In the genomic region with DNA sequence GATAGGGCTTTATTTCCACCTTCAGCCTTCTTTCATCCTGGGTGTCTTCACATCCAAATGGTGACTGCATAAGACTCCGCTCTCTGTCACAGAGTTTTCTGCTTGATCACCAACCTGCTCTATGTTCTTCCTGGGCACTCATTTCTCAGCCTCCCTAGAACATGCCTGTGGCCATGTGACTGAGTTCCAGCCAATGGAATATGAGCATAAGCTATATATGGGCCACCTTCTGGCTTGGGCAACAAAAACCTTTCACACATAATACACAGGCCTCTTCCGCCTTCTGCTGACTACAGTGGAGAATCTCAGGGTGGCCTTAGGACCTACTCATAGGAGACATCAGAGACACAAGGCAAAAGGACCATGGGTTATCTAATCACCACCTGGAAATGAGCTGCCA, we compare ENCODE assay signal across 16 cellular contexts. TPM values are rescaled to one million over a fixed set of nuclear protein-coding genes. Genes with fewer than 3 reads are reported as not detected.
"Had no signal": no experiment of that assay in that cellular context is flagged by ENCODE, and none has a peak within 500 bp of the region (broad histone marks: within the 10 kb centered on the region; RNA-seq: fewer than 3 reads in every experiment).

No MANE protein-coding gene starts in this region.

- H3K36me3 ChIP-seq: colonic mucosa, neutrophil, right lobe of liver had no signal

- H3K27ac Mint-ChIP-seq: naive thymus-derived CD8-positive, alpha-beta T cell; stimulated activated naive B cell treated with anti-CD40 and anti-IgM and Interleukin-4, amounts not matched to agents 10 μg/mL and 1 μg/mL and 100 μg/mL, for 72 hours; type B pancreatic cell had no signal

- H3K4me1 Mint-ChIP-seq: naive thymus-derived CD8-positive, alpha-beta T cell; stimulated activated naive B cell treated with anti-CD40 and anti-IgM and Interleukin-4, amounts not matched to agents 10 μg/mL and 1 μg/mL and 100 μg/mL, for 72 hours had no signal

- H3K4me2 ChIP-seq: hepatocyte had no signal

- H3K9me3 ChIP-seq: colonic mucosa, mucosa of descending colon, neutrophil, psoas muscle, right lobe of liver had no signal

- H3K27ac ChIP-seq: colonic mucosa, foreskin keratinocyte, hepatocyte, neutrophil, psoas muscle, right lobe of liver had no signal

- H3K4me1 ChIP-seq: colonic mucosa, foreskin keratinocyte, psoas muscle, right lobe of liver had no signal

- H3K9me3 Mint-ChIP-seq: naive thymus-derived CD8-positive, alpha-beta T cell; stimulated activated naive B cell treated with anti-CD40 and anti-IgM and Interleukin-4, amounts not matched to agents 10 μg/mL and 1 μg/mL and 100 μg/mL, for 72 hours; type B pancreatic cell had no signal

- H3K27me3 ChIP-seq: colonic mucosa, foreskin keratinocyte, hepatocyte, neutrophil, right lobe of liver had no signal

- H2AFZ ChIP-seq: hepatocyte had no signal

- H3K4me3 ChIP-seq: colonic mucosa, hepatocyte, mucosa of descending colon, psoas muscle, right lobe of liver had no signal

- H3K4me3 Mint-ChIP-seq: naive thymus-derived CD8-positive, alpha-beta T cell; stimulated activated naive B cell treated with anti-CD40 and anti-IgM and Interleukin-4, amounts not matched to agents 10 μg/mL and 1 μg/mL and 100 μg/mL, for 72 hours; type B pancreatic cell had no signal

- DNase-seq: colonic mucosa; dermis blood vessel endothelial cell; foreskin keratinocyte; kidney glomerular epithelial cell; mucosa of descending colon; naive thymus-derived CD8-positive, alpha-beta T cell; psoas muscle; retina; right lobe of liver; stimulated activated CD4-positive, alpha-beta T cell treated with anti-CD3 and anti-CD28 coated beads, Interleukin-4, amount 100 ng/mL, for 1 hour; stimulated activated CD8-positive, alpha-beta memory T cell treated with anti-CD3 and anti-CD28 coated beads, Interleukin-4, amount 100 ng/mL, for 48 hours; stimulated activated naive B cell treated with anti-CD40 and anti-IgM and Interleukin-4, amounts not matched to agents 10 μg/mL and 1 μg/mL and 100 μg/mL, for 72 hours had no signal

- ATAC-seq: foreskin keratinocyte; mucosa of descending colon; naive thymus-derived CD8-positive, alpha-beta T cell; psoas muscle; right lobe of liver; stimulated activated naive B cell treated with anti-CD40 and anti-IgM and Interleukin-4, amounts not matched to agents 10 μg/mL and 1 μg/mL and 100 μg/mL, for 72 hours had no signal

- H3K27me3 Mint-ChIP-seq: stimulated activated naive B cell treated with anti-CD40 and anti-IgM and Interleukin-4, amounts not matched to agents 10 μg/mL and 1 μg/mL and 100 μg/mL, for 72 hours; type B pancreatic cell had no signal

- H3K36me3 Mint-ChIP-seq: naive thymus-derived CD8-positive, alpha-beta T cell; stimulated activated naive B cell treated with anti-CD40 and anti-IgM and Interleukin-4, amounts not matched to agents 10 μg/mL and 1 μg/mL and 100 μg/mL, for 72 hours; type B pancreatic cell had no signal

RNA-seq across cellular contexts. Expression of gene MED12L, which starts 51.2 kb away (rescaled TPM):
- total RNA-seq: lung microvascular endothelial cell had no signal
- polyA plus RNA-seq: naive thymus-derived CD8-positive, alpha-beta T cell had no signal
